8 cellular contexts compared by ENCODE assay signal in genomic region chr12:66708704-66709443, GRCh38. TPM values are rescaled to one million over a fixed set of nuclear protein-coding genes. Genes with fewer than 3 reads are reported as not detected.
DNase-seq lines count a peak whose midpoint lies in the region; ATAC-seq, FAIRE-seq and TF ChIP-seq lines count a peak whose summit lies in the region.

No MANE protein-coding gene starts in this region.

- H3K9ac ChIP-seq in SK-N-SH = no peak overlapping the region

- FAIRE-seq in small intestine (lab: Jason Lieb, UNC) = no peak

- H3K4me1 ChIP-seq in SK-N-SH (ENCODE audit: control insufficient read depth in 1 of 2, insufficient read depth in 2 of 2, low read depth in 1 of 2, low read length in 1 of 2) (no peaks in the 10 kb centered on the region), osteoblast (ENCODE audit: insufficient read depth, low read length) (no peaks in the 10 kb centered on the region), small intestine (ENCODE audit: control insufficient read depth in 2 of 2, insufficient read depth in 1 of 2, low read depth in 1 of 2, low read length in 1 of 2) (no peaks in the 10 kb centered on the region)

- no peak overlapping the region for H3K4me2 ChIP-seq in SK-N-SH
- no peak overlapping the region for H3K4me2 ChIP-seq in osteoblast (ENCODE audit: insufficient read depth, low read length)

- no peak for TF ChIP-seq EP300 in SK-N-SH (IDR thresholded peaks at IDR 0.05; ENCODE audit: borderline replicate concordance in 1 of 2, low read depth in 1 of 2, low read length in 1 of 2)

- H4K20me1 ChIP-seq in SK-N-SH (ENCODE audit: insufficient read depth) (no peaks in the 10 kb centered on the region), osteoblast (ENCODE audit: insufficient read depth, low read length) (no peaks in the 10 kb centered on the region)

- H3K9me2 ChIP-seq in SK-N-SH = no peaks in the 10 kb centered on the region

- peak; percentile 68 for TF ChIP-seq CTCF in SK-N-SH (IDR thresholded peaks at IDR 0.05)
- TF ChIP-seq CTCF in osteoblast (IDR thresholded peaks at IDR 0.05; ENCODE audit: extremely low read depth, low read depth, low read length) = peak; percentile 46

- H3K4me3 ChIP-seq in SK-N-SH (ENCODE audit: low read depth in 2 of 2, low read length in 1 of 2) (no peak overlapping the region; a peak in 1 of 4 replicates), osteoblast (ENCODE audit: insufficient read depth, low read length) (no peak overlapping the region), small intestine (ENCODE audit: low read depth in 1 of 2, low read length in 2 of 2) (no peak overlapping the region)

- DNase-seq in SK-N-SH = no peak
- DNase-seq in M059J (ENCODE audit: low read depth) = peak; percentile 7
- peak; percentile 7 for DNase-seq in astrocyte of the hippocampus (ENCODE audit: low read depth, low spot score)
- DNase-seq in osteoblast (ENCODE audit: insufficient read length, low spot score, missing footprints) = no peak
- DNase-seq in small intestine = no peak

- no peak overlapping the region for H3K27ac ChIP-seq in SK-N-SH (ENCODE audit: low read depth in 2 of 2, low read length in 1 of 2)
- no peak overlapping the region for H3K27ac ChIP-seq in osteoblast (ENCODE audit: low read depth, low read length)
- H3K27ac ChIP-seq in small intestine (ENCODE audit: low read depth in 1 of 2, low read length in 1 of 2) = no peak overlapping the region

- ATAC-seq in SK-N-SH treated with all-trans-retinoic acid at 6 μM for 48 hours = no peak
- ATAC-seq in GM21619 (IDR thresholded peaks at IDR 0.05; ENCODE audit: unreplicated experiment) = no peak
- no peak for ATAC-seq in GM21526 (IDR thresholded peaks at IDR 0.05; ENCODE audit: low FRiP score, unreplicated experiment)

- under 1% methylated on average over 2 of the region's 2 CpGs for WGBS in SK-N-SH (ENCODE audit: low lambda C conversion rate)
- whole genome bisulfite sequencing in small intestine, 3 donors = 17 to 20% (median 18%) methylated on average over 2 of the region's 2 CpGs

- no peak overlapping the region for H2AFZ ChIP-seq in SK-N-SH (ENCODE audit: low read depth)
- no peak overlapping the region for H2AFZ ChIP-seq in osteoblast (ENCODE audit: low read length)

- CTCF ChIA-PET in SK-N-SH (lab: Yijun Ruan, JAX) = interaction anchor here (0.7 to 3.9 kb wide), 18 partner anchors 9 to 439 kb away, joined by 3 to 23 read pairs (median 4); no protein-coding TSS in a partner anchor

- TF ChIP-seq RAD21 in SK-N-SH (IDR thresholded peaks at IDR 0.05; ENCODE audit: low read length) = 0 out of 2 replicates have a peak, but pooled peaks have one; percentile 18

- POLR2A ChIA-PET in SK-N-SH (lab: Yijun Ruan, JAX) = no interaction called here

- H3K79me2 ChIP-seq in SK-N-SH (ENCODE audit: insufficient read depth) (no peaks in the 10 kb centered on the region), osteoblast (ENCODE audit: insufficient read depth, low read length) (no peaks in the 10 kb centered on the region)

- H3K27me3 ChIP-seq in SK-N-SH (ENCODE audit: insufficient read depth) (no peaks in the 10 kb centered on the region), osteoblast (ENCODE audit: insufficient read depth, low read length) (no peaks in the 10 kb centered on the region), small intestine (ENCODE audit: control insufficient read depth in 2 of 2, insufficient read depth in 2 of 2, low read length in 2 of 2) (no peaks in the 10 kb centered on the region)

- H3K9me3 ChIP-seq in SK-N-SH (no peaks in the 10 kb centered on the region), osteoblast (ENCODE audit: low read depth, low read length) (no peaks in the 10 kb centered on the region), small intestine (ENCODE audit: control insufficient read depth, low read depth) (no peaks in the 10 kb centered on the region)

- H3K36me3 ChIP-seq in SK-N-SH (replicated peaks in 1 of 2; ENCODE audit: control insufficient read depth in 1 of 2, insufficient read depth in 2 of 2, low read length in 1 of 2) (no peaks in the 10 kb centered on the region), osteoblast (ENCODE audit: insufficient read depth, low read length) (no peaks in the 10 kb centered on the region), small intestine (ENCODE audit: control insufficient read depth in 2 of 2, insufficient read depth in 2 of 2, low read length in 2 of 2) (no peaks in the 10 kb centered on the region)

- H3F3A ChIP-seq in SK-N-SH (replicated peaks; ENCODE audit: insufficient read depth) = no peaks in the 10 kb centered on the region

TF ChIP-seq in SK-N-SH, 30 proteins besides CTCF, POLR2A, EP300 and RAD21:
- TF ChIP-seq MXI1 (IDR thresholded peaks at IDR 0.05; ENCODE audit: low read depth, low read length) (no peak), ELF1 (IDR thresholded peaks at IDR 0.05) (no peak), RFX5 (IDR thresholded peaks at IDR 0.05; ENCODE audit: low read length) (no peak), SMC3 (IDR thresholded peaks at IDR 0.05; ENCODE audit: low read depth, low read length) (no peak), GATA2 (CRISPR knock-in tag; IDR thresholded peaks at IDR 0.05) (no peak), NRF1 (IDR thresholded peaks at IDR 0.05; ENCODE audit: low read depth, low read length) (no peak)
TF ChIP-seq in SK-N-SH: peak in this region for 0.

TF ChIP-seq in SK-N-SH treated with all-trans-retinoic acid at 6 μM for 48 hours, 23 proteins besides CTCF, POLR2A, EP300 and RAD21:
- TF ChIP-seq BACH2 (CRISPR knock-in tag; IDR thresholded peaks at IDR 0.05; ENCODE audit: borderline replicate concordance) (no peak), ZNF565 (CRISPR knock-in tag; conservative IDR thresholded peaks at IDR 0.05; ENCODE audit: low read depth) (no peak), ISL1 (CRISPR knock-in tag; IDR thresholded peaks at IDR 0.05) (no peak), TSHZ2 (CRISPR knock-in tag; IDR thresholded peaks at IDR 0.05) (no peak), ZNF70 (CRISPR knock-in tag; IDR thresholded peaks at IDR 0.05) (no peak), ZNF8 (CRISPR knock-in tag; IDR thresholded peaks at IDR 0.05) (no peak), PATZ1 (CRISPR knock-in tag; IDR thresholded peaks at IDR 0.05; ENCODE audit: borderline replicate concordance) (no peak), TOX (CRISPR knock-in tag; IDR thresholded peaks at IDR 0.05; ENCODE audit: borderline replicate concordance) (no peak)

RNA-seq across cellular contexts. Expression of gene GRIP1, which starts 30.0 kb away (rescaled TPM):
- polyA plus RNA-seq in SK-N-SH (2012; rRNA removed) = 0.03 and 0.07 TPM in 2 replicates
- 0.09 and 0.13 TPM in 2 replicates for polyA plus RNA-seq in SK-N-SH (2012; cell fraction: cytosol; rRNA removed)
- polyA plus RNA-seq in SK-N-SH (2012; cell fraction: nucleus; rRNA removed) = not detected in 2 replicates
- total RNA-seq in M059J (2014; rRNA removed; shearing (Covaris generic)) = 0.12 and 2.9 TPM in 2 replicates
- under 0.01 TPM in 2 replicates for total RNA-seq in osteoblast
- under 1 TPM; 0.54 to 0.95 (median 0.67) TPM for polyA plus RNA-seq in small intestine

Comparison
In these comparisons a context has a peak if more than half of its experiments do, and no peak if none do; other contexts are left out.
1. DNase-seq: peak in M059J (single experiment) and astrocyte of the hippocampus (single experiment); none in SK-N-SH (single experiment), osteoblast (single experiment) and small intestine (single experiment).